13 cellular contexts compared by ENCODE assay signal in the genomic region with DNA sequence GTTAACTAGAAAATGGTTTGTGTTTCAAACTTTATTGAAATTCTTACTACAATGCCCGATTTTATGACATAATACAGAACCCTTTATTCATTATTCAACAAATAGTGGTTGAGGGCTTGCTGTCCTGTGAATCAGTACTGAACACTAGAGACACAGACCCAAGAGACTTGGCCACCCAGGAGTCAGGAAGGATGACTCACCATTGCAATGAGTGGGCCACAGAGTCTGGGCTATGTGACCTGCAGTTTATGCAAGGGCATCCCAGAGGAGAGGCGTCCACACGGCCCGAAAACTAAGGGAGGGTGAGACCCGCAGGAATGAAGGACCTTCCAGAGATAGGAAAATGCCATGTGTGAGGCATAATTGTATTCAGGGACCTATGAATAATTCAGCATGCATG.
DNase-seq lines count a peak whose midpoint lies in the region; ATAC-seq and TF ChIP-seq lines count a peak whose summit lies in the region.
"Had no signal": no experiment of that assay in that cellular context is flagged by ENCODE, and none has a peak within 500 bp of the region (broad histone marks: within the 10 kb centered on the region; RNA-seq: fewer than 3 reads in every experiment).

No MANE protein-coding gene starts in this region.

- peak overlapping the region; percentile 31 for H3K27ac Mint-ChIP-seq in Calu3 (ENCODE audit: unreplicated experiment)
- H3K27ac Mint-ChIP-seq: activated naive CD4-positive, alpha-beta T cell treated with anti-CD3 and anti-CD28 coated beads, Interleukin-2, amount 50 U/mL, for 72 hours; CD4-positive, CD25-positive, alpha-beta regulatory T cell had no signal

- CTCF ChIA-PET in Calu3 (lab: Charles Lee): no interaction called here

- peaks cover 29% of the 10 kb centered on the region for H3K4me1 Mint-ChIP-seq in Calu3 (ENCODE audit: low read depth, unreplicated experiment)
- H3K4me1 Mint-ChIP-seq: CD4-positive, CD25-positive, alpha-beta regulatory T cell had no signal

- no peak overlapping the region for H3K4me3 ChIP-seq in brain microvascular endothelial cell (ENCODE audit: low read depth, low read length)
- H3K4me3 ChIP-seq: esophagus squamous epithelium, PC-9 had no signal

- no peak overlapping the region for H3K27ac ChIP-seq in brain microvascular endothelial cell
- H3K27ac ChIP-seq: esophagus squamous epithelium, PC-9 had no signal

- peak; percentile 4 for DNase-seq in Calu3
- DNase-seq in M059J (ENCODE audit: low read depth): peak; percentile 92
- DNase-seq in brain microvascular endothelial cell: peak; percentile 81
- DNase-seq in lung microvascular endothelial cell (ENCODE audit: low read depth in 2 of 2): peak; percentile 3 to 76
- DNase-seq in NK-92 (lab: John Stamatoyannopoulos, UW; ENCODE audit: unreplicated experiment): no peak
- no peak for DNase-seq in GM19238 (ENCODE audit: insufficient read length, low spot score)
- DNase-seq: CD4-positive, CD25-positive, alpha-beta regulatory T cell; esophagus squamous epithelium; NCI-H2171 treated with DMSO at 0.1 percent for 48 hours; PC-9 had no signal

- peaks cover 6% of the 10 kb centered on the region for H3K9me3 Mint-ChIP-seq in Calu3 (ENCODE audit: low read depth, unreplicated experiment)

- ATAC-seq in HG02870 (IDR thresholded peaks at IDR 0.05; ENCODE audit: unreplicated experiment) (no peak), HG02678 (IDR thresholded peaks at IDR 0.05; ENCODE audit: unreplicated experiment) (no peak)
- ATAC-seq: activated naive CD4-positive, alpha-beta T cell treated with anti-CD3 and anti-CD28 coated beads, Interleukin-2, amount 50 U/mL, for 72 hours had no signal

- H3K36me3 Mint-ChIP-seq in Calu3 (ENCODE audit: insufficient read depth, unreplicated experiment): peaks cover 6% of the 10 kb centered on the region
- H3K36me3 Mint-ChIP-seq: CD4-positive, CD25-positive, alpha-beta regulatory T cell had no signal

- H3K4me3 Mint-ChIP-seq in Calu3 (ENCODE audit: low read depth, unreplicated experiment): no peak overlapping the region
- H3K4me3 Mint-ChIP-seq: CD4-positive, CD25-positive, alpha-beta regulatory T cell had no signal

- no peaks in the 10 kb centered on the region for H3K36me3 ChIP-seq in brain microvascular endothelial cell (replicated peaks)
- H3K36me3 ChIP-seq: esophagus squamous epithelium had no signal

- no TSS peak for BruUV-seq in Calu3 (replicated peaks; lab: Mats Ljungman, UMichigan)

- in situ Hi-C loops in brain microvascular endothelial cell (cut with HindIII; ENCODE audit: low pct_ligation_motif_present, low sequenced_read_pairs): no loop called here

- TF ChIP-seq CTCF in Calu3 (IDR thresholded peaks at IDR 0.05; ENCODE audit: unreplicated experiment): no peak
- no peak for TF ChIP-seq CTCF in brain microvascular endothelial cell (IDR thresholded peaks at IDR 0.05; ENCODE audit: low read depth, low read length, missing control alignments)

- intact Hi-C loops in Calu3 (cut with micrococcal nuclease; ENCODE audit: unreplicated experiment): no loop called here

- no peaks in the 10 kb centered on the region for H3K27me3 ChIP-seq in brain microvascular endothelial cell (replicated peaks)
- H3K27me3 ChIP-seq: esophagus squamous epithelium had no signal

- H3K27me3 Mint-ChIP-seq in Calu3 (ENCODE audit: unreplicated experiment): no peaks in the 10 kb centered on the region
- H3K27me3 Mint-ChIP-seq: CD4-positive, CD25-positive, alpha-beta regulatory T cell had no signal

Comparison
In these comparisons a context has a peak if more than half of its experiments do, and no peak if none do; other contexts are left out.
1. DNase-seq: peak in Calu3 (single experiment), M059J (single experiment), brain microvascular endothelial cell (single experiment) and lung microvascular endothelial cell (2 of 2); none in NK-92 (single experiment) and GM19238 (single experiment).